ENCODE assay signal across 21 cellular contexts in genomic region chr18:26462304-26462703, GRCh38.
"Had no signal": no experiment of that assay in that cellular context is flagged by ENCODE, and none has a peak within 500 bp of the region (broad histone marks: within the 10 kb centered on the region; RNA-seq: fewer than 3 reads in every experiment).

No MANE protein-coding gene starts in this region.

- H3K9me3 Mint-ChIP-seq: activated T-cell treated with anti-CD3 and anti-CD28 coated beads, Interleukin-2, amount 50 U/mL, for 72 hours; natural killer cell; T-helper 2 cell treated with Interferon-gamma antibody and Interleukin-4, amounts not matched to agents 5 μg/mL and 100 μg/mL, for 36 hours had no signal

- H3K27me3 ChIP-seq: heart left ventricle, tibial nerve, uterus had no signal

- FAIRE-seq: frontal cortex, kidney, TTC549 had no signal

- H3K4me1 ChIP-seq: tibial nerve, uterus had no signal

- H3K36me3 ChIP-seq: uterus had no signal

- H3K4me3 Mint-ChIP-seq: activated T-cell treated with anti-CD3 and anti-CD28 coated beads, Interleukin-2, amount 50 U/mL, for 72 hours; natural killer cell; T-helper 2 cell treated with Interferon-gamma antibody and Interleukin-4, amounts not matched to agents 5 μg/mL and 100 μg/mL, for 36 hours had no signal

- H3K27ac ChIP-seq: coronary artery, tibial nerve, uterus had no signal

- H3K9me3 ChIP-seq: heart left ventricle, tibial nerve, uterus had no signal

- ATAC-seq: activated T-cell treated with anti-CD3 and anti-CD28 coated beads, Interleukin-2, amount 50 U/mL, for 72 hours; left lobe of liver; natural killer cell; stimulated activated naive CD8-positive, alpha-beta T cell treated with anti-CD3 and anti-CD28 coated beads, Interleukin-15, Interleukin-2, amounts not matched to agents 100 U/mL and 50 U/mL, for 24 hours had no signal

- H3K36me3 Mint-ChIP-seq: natural killer cell had no signal

- H3K27ac Mint-ChIP-seq: activated T-cell treated with anti-CD3 and anti-CD28 coated beads, Interleukin-2, amount 50 U/mL, for 72 hours; natural killer cell; T-helper 2 cell treated with Interferon-gamma antibody and Interleukin-4, amounts not matched to agents 5 μg/mL and 100 μg/mL, for 36 hours had no signal

- H3K4me3 ChIP-seq: coronary artery, heart left ventricle, tibial nerve, uterus had no signal

- DNase-seq: activated CD4-positive, alpha-beta T cell treated with anti-CD3 and anti-CD28 coated beads, Interleukin-2, amount 50 U/mL, for 4 hours; activated effector memory CD4-positive, alpha-beta T cell treated with anti-CD3 and anti-CD28 coated beads, Interleukin-2, amount 50 U/mL, for 16 hours; activated naive CD4-positive, alpha-beta T cell treated with anti-CD3 and anti-CD28 coated beads, Interleukin-2, amount 50 U/mL, for 16 hours; activated T-cell treated with anti-CD3 and anti-CD28 coated beads, Interleukin-2, amount 50 U/mL, for 72 hours; aorta; heart left ventricle; kidney; mesendoderm; natural killer cell; stimulated activated CD4-positive, alpha-beta T cell treated with anti-CD3 and anti-CD28 coated beads, Interleukin-12 subunit alpha, Interleukin-12 subunit beta, amount 100 ng/mL, for 4 hours; stimulated activated CD4-positive, alpha-beta T cell treated with anti-CD3 and anti-CD28 coated beads, Interleukin-1b, Interleukin-23, amount 100 ng/mL, for 48 hours; stimulated activated CD8-positive, alpha-beta memory T cell treated with anti-CD3 and anti-CD28 coated beads, Interleukin-4, amount 100 ng/mL, for 48 hours; stimulated activated naive CD8-positive, alpha-beta T cell treated with anti-CD3 and anti-CD28 coated beads, Interleukin-15, Interleukin-2, amounts not matched to agents 100 U/mL and 50 U/mL, for 24 hours; substantia nigra; uterus had no signal
